24 cellular contexts compared by ENCODE assay signal in the genomic region with DNA sequence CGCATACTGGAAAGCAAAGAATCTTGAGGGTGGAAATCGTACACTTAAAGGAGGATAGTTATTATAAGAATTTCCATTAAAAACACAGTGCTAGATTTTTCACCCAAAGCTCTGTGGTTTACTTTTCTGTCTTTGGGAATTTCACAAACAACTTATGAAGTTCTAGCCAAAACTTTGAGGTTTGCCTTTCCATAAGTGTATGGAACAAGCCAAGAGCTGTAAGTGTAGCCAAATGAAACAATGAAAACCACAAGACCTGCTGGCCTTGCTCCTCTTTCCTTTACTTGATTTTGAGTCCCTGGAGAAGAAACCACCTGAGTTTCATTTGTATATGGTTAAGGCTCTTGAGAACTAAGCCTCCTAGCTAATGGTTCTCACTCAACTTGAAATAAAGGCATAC.
DNase-seq lines count a peak whose midpoint lies in the region; ATAC-seq, FAIRE-seq and TF ChIP-seq lines count a peak whose summit lies in the region.
"Had no signal": no experiment of that assay in that cellular context is flagged by ENCODE, and none has a peak within 500 bp of the region (broad histone marks: within the 10 kb centered on the region; RNA-seq: fewer than 3 reads in every experiment).

No MANE protein-coding gene starts in this region.

- peak; percentile 54 for ATAC-seq in left lung
- ATAC-seq in GM18519 (IDR thresholded peaks at IDR 0.05; ENCODE audit: low FRiP score, unreplicated experiment) = no peak
- ATAC-seq: A549 had no signal

- DNase-seq in M059J (ENCODE audit: low read depth) (peak; percentile 0), astrocyte of the spinal cord (ENCODE audit: low read depth, low spot score) (peak; percentile 79), left lung (no peak), stromal cell of bone marrow (ENCODE audit: low read depth) (peak; percentile 47), NCI-H526 treated with DMSO at 0.1 percent for 48 hours (lab: John Stamatoyannopoulos, UW) (no peak), D721Med (ENCODE audit: insufficient read length, low spot score) (no peak)
- DNase-seq: C1 segment of cervical spinal cord; CD4-positive, alpha-beta memory T cell; COR-L47; DMS79 treated with DMSO at 0.1 percent for 48 hours; GF-D8; MV-4-11; NCI-H1105; NCI-H1436 treated with DMSO at 0.1 percent for 48 hours; NCI-H187 treated with DMSO at 0.1 percent for 48 hours; NCI-H446; NCI-H524 treated with DMSO at 0.1 percent for 48 hours; Right ventricle myocardium superior; RPMI8226 had no signal

- H3K36me3 ChIP-seq in left lung = no peaks in the 10 kb centered on the region
- H3K36me3 ChIP-seq: SJSA1 had no signal

- TF ChIP-seq CTCF in astrocyte of the spinal cord (IDR thresholded peaks at IDR 0.05; ENCODE audit: low read depth, low read length) = no peak
- no peak for TF ChIP-seq CTCF in left lung (IDR thresholded peaks at IDR 0.05)
- no peak for TF ChIP-seq CTCF in D721Med (IDR thresholded peaks at IDR 0.05; ENCODE audit: insufficient read depth, missing control alignments)

- in situ Hi-C loops in astrocyte of the spinal cord (cut with HindIII; ENCODE audit: low sequenced_read_pairs) = no loop called here

- no peaks in the 10 kb centered on the region for H3K27me3 ChIP-seq in left lung
- H3K27me3 ChIP-seq: SJSA1 had no signal

- FAIRE-seq in D721Med (lab: Jason Lieb, UNC) = no peak
- FAIRE-seq: A549, GM12891, H54 had no signal

- H3K4me1 ChIP-seq in left lung = no peaks in the 10 kb centered on the region
- H3K4me1 ChIP-seq: A549, SJSA1 had no signal

- intact Hi-C loops in left lung (cut with DNase I) = no loop called here

- H3K4me3 ChIP-seq in astrocyte of the spinal cord (ENCODE audit: low read depth, low read length) = no peak overlapping the region
- no peak overlapping the region for H3K4me3 ChIP-seq in left lung
- H3K4me3 ChIP-seq: A549, SJSA1 had no signal

- peak overlapping the region in 1 of 2 donors; percentile 4 for H3K27ac ChIP-seq in left lung
- H3K27ac ChIP-seq: A549, SJSA1 had no signal

- peaks cover 0 to 6% of the 10 kb centered on the region in 2 donors for H3K9me3 ChIP-seq in left lung
- H3K9me3 ChIP-seq: A549, SJSA1 had no signal

Comparison
In these comparisons a context has a peak if more than half of its experiments do, and no peak if none do; other contexts are left out.
1. DNase-seq: peak in M059J (single experiment), astrocyte of the spinal cord (single experiment) and stromal cell of bone marrow (single experiment); none in left lung (0 of 2), NCI-H526 treated with DMSO at 0.1 percent for 48 hours (single experiment) and D721Med (single experiment).